10 cellular contexts compared by ENCODE assay signal in genomic region chr3:129723558-129724324, GRCh38.
DNase-seq lines count a peak whose midpoint lies in the region; ATAC-seq and TF ChIP-seq lines count a peak whose summit lies in the region.
"Had no signal": no experiment of that assay in that cellular context is flagged by ENCODE, and none has a peak within 500 bp of the region (broad histone marks: within the 10 kb centered on the region; RNA-seq: fewer than 3 reads in every experiment).

No MANE protein-coding gene starts in this region.

- no peaks in the 10 kb centered on the region for H3K9me3 ChIP-seq in HEK293 (ENCODE audit: control insufficient read depth, insufficient read depth, low read depth, low read length)
- H3K9me3 ChIP-seq in spleen, result no peaks in the 10 kb centered on the region
- H3K9me3 ChIP-seq: Peyer's patch had no signal

- ATAC-seq in HG03108 (IDR thresholded peaks at IDR 0.05; ENCODE audit: unreplicated experiment), result no peak

- CTCF ChIA-PET in HEK293 (lab: Yijun Ruan, JAX) (no interaction called here), HEK293T (lab: Yijun Ruan, JAX) (interaction anchor here (0.6 to 0.7 kb wide), 2 partner anchors 33 to 87 kb away, joined by 3 to 4 read pairs; no protein-coding TSS in a partner anchor)

- no peaks in the 10 kb centered on the region for H3K4me1 ChIP-seq in HEK293 (ENCODE audit: control insufficient read depth, insufficient read depth, low read length)
- peaks cover 0 to 11% (median 4%) of the 10 kb centered on the region in 6 donors for H3K4me1 ChIP-seq in spleen
- H3K4me1 ChIP-seq: Peyer's patch had no signal

- H3K4me3 ChIP-seq in HEK293 (ENCODE audit: low read depth, low read length), result no peak overlapping the region
- peak overlapping the region in 1 of 8 donors; percentile 17 for H3K4me3 ChIP-seq in spleen
- H3K4me3 ChIP-seq: Peyer's patch had no signal

- no peaks in the 10 kb centered on the region for H3K27me3 ChIP-seq in spleen (replicated peaks in 1 of 7)
- H3K27me3 ChIP-seq: Peyer's patch had no signal

- POLR2A ChIA-PET in HEK293 (lab: Yijun Ruan, JAX) (no interaction called here), HEK293T (lab: Yijun Ruan, JAX) (no interaction called here)

- TF ChIP-seq POLR2A in spleen (IDR thresholded peaks at IDR 0.05), result no peak

- WGBS in spleen, 5 donors, result 68 to 83% (median 76%) methylated on average over 6 of the region's 6 CpGs

- no peaks in the 10 kb centered on the region for H3K36me3 ChIP-seq in HEK293 (ENCODE audit: control insufficient read depth in 2 of 2, insufficient read depth in 1 of 2, low read length in 2 of 2)
- no peaks in the 10 kb centered on the region for H3K36me3 ChIP-seq in spleen
- H3K36me3 ChIP-seq: Peyer's patch had no signal

- no peak overlapping the region for H3K27ac ChIP-seq in HEK293 (ENCODE audit: extremely low read depth, low read depth, low read length)
- peak overlapping the region in 5 of 8 donors; percentile 33 to 65 (median 48) for H3K27ac ChIP-seq in spleen

- DNase-seq in cerebellar cortex (ENCODE audit: low spot score), result peak; percentile 44
- peak; percentile 19 for DNase-seq in left kidney (ENCODE audit: low read depth, low spot score)
- DNase-seq in spleen, result no peak
- DNase-seq in NCI-H146 treated with DMSO at 0.1 percent for 48 hours (lab: John Stamatoyannopoulos, UW; ENCODE audit: unreplicated experiment), result no peak
- no peak for DNase-seq in HEK293T (ENCODE audit: extremely low spot score)
- no peak for DNase-seq in activated CD4-positive, alpha-beta T cell treated with anti-CD3 and anti-CD28 coated beads, Interleukin-2, amount 50 U/mL, for 4 hours
- DNase-seq: small intestine had no signal

- TF ChIP-seq CTCF in HEK293 (tag by site-specific recombination; IDR thresholded peaks at IDR 0.05), result no peak
- no peak for TF ChIP-seq CTCF in spleen (IDR thresholded peaks at IDR 0.05 in 8 of 11, conservative IDR thresholded peaks at IDR 0.05 in 3 of 11)

- intact Hi-C loops in spleen (cut with DNase I; ENCODE audit: low total_unique reads), result no loop called here

TF ChIP-seq in HEK293, 187 proteins besides CTCF, POLR2A, EP300 and RAD21:
- peak; percentile 67 for TF ChIP-seq ZNF335 (tag by site-specific recombination; conservative IDR thresholded peaks at IDR 0.05)
- peak; percentile 48; the same call in 1 of the 2 replicates for TF ChIP-seq ZNF600 (tag by site-specific recombination; IDR thresholded peaks at IDR 0.05)
- TF ChIP-seq SP3 (tag by site-specific recombination; IDR thresholded peaks at IDR 0.05), result no peak

TF ChIP-seq in HEK293T, 16 proteins besides CTCF, POLR2A, EP300 and RAD21:
- TF ChIP-seq PKNOX1 (IDR thresholded peaks at IDR 0.05) (no peak), CTBP1 (IDR thresholded peaks at IDR 0.05; ENCODE audit: borderline replicate concordance) (no peak), NFRKB (IDR thresholded peaks at IDR 0.05) (no peak), FOXM1 (IDR thresholded peaks at IDR 0.05; ENCODE audit: borderline replicate concordance) (no peak), ARNT (IDR thresholded peaks at IDR 0.05) (no peak), SUZ12 (IDR thresholded peaks at IDR 0.05) (no peak), BHLHE40 (IDR thresholded peaks at IDR 0.05; ENCODE audit: borderline replicate concordance) (no peak), SP1 (IDR thresholded peaks at IDR 0.05) (no peak), ZNF384 (IDR thresholded peaks at IDR 0.05) (no peak), TARDBP (IDR thresholded peaks at IDR 0.05) (no peak), LEF1 (IDR thresholded peaks at IDR 0.05; ENCODE audit: borderline replicate concordance) (no peak)

Comparison
In these comparisons a context has a peak if more than half of its experiments do, and no peak if none do; other contexts are left out.
1. DNase-seq: peak in cerebellar cortex (single experiment) and left kidney (single experiment); none in spleen (single experiment), NCI-H146 treated with DMSO at 0.1 percent for 48 hours (single experiment), HEK293T (single experiment) and activated CD4-positive, alpha-beta T cell treated with anti-CD3 and anti-CD28 coated beads, Interleukin-2, amount 50 U/mL, for 4 hours (0 of 2).